ENCODE assay signal across 1 cellular context in genomic region chr10:95296764-95297163, GRCh38.
TF ChIP-seq lines count a peak whose summit lies in the region.

No MANE protein-coding gene starts in this region.

TF ChIP-seq in H1, 55 proteins besides CTCF, POLR2A, EP300 and RAD21:
- no peak for TF ChIP-seq SUZ12 (IDR thresholded peaks at IDR 0.05; ENCODE audit: low read length)
- no peak for TF ChIP-seq USF2 (IDR thresholded peaks at IDR 0.05; ENCODE audit: low read length)
- TF ChIP-seq HDAC2 (IDR thresholded peaks at IDR 0.05; ENCODE audit: borderline replicate concordance in 1 of 2, low read depth in 2 of 2, low read length in 2 of 2): no peak
